ENCODE assay signal across 1 cellular context in genomic region chr2:78541088-78541450, GRCh38.
A peak's percentile ranks its signal among the peaks of the same experiment; 100 is the strongest.
TF ChIP-seq lines count a peak whose summit lies in the region.

No MANE protein-coding gene starts in this region.

TF ChIP-seq in HepG2, 621 proteins besides CTCF, POLR2A, EP300 and RAD21 (continued from another document and continues in another):
- TF ChIP-seq DZIP1 (CRISPR knock-in tag; IDR thresholded peaks at IDR 0.05) (no peak), ZNF878 (CRISPR knock-in tag; IDR thresholded peaks at IDR 0.05) (no peak), FOXO4 (CRISPR knock-in tag; conservative IDR thresholded peaks at IDR 0.05) (peak; percentile 94), RNF2 (conservative IDR thresholded peaks at IDR 0.05; ENCODE audit: low read depth) (no peak), ZSCAN31 (CRISPR knock-in tag; IDR thresholded peaks at IDR 0.05; ENCODE audit: low read depth) (no peak), ZNF101 (CRISPR knock-in tag; IDR thresholded peaks at IDR 0.05; ENCODE audit: borderline replicate concordance, low read depth) (no peak), SP1 (IDR thresholded peaks at IDR 0.05) (no peak), SP1 (CRISPR knock-in tag; IDR thresholded peaks at IDR 0.05) (no peak), ETV5 (CRISPR knock-in tag; IDR thresholded peaks at IDR 0.05; ENCODE audit: borderline replicate concordance) (no peak), ARID5B (CRISPR knock-in tag; IDR thresholded peaks at IDR 0.05) (no peak), CEBPB (IDR thresholded peaks at IDR 0.05; ENCODE audit: borderline replicate concordance, low read depth, low read length) (no peak), ZNF816 (CRISPR knock-in tag; IDR thresholded peaks at IDR 0.05; ENCODE audit: borderline replicate concordance) (peak; percentile 86), MEIS2 (CRISPR knock-in tag; IDR thresholded peaks at IDR 0.05) (0 out of 2 replicates have a peak, but pooled peaks have one; percentile 3), MEIS1 (CRISPR knock-in tag; IDR thresholded peaks at IDR 0.05; ENCODE audit: borderline replicate concordance) (no peak), RORA (CRISPR knock-in tag; IDR thresholded peaks at IDR 0.05) (no peak), SMARCC2 (IDR thresholded peaks at IDR 0.05) (no peak), KAT8 (CRISPR knock-in tag; IDR thresholded peaks at IDR 0.05) (no peak), ZSCAN30 (CRISPR knock-in tag; IDR thresholded peaks at IDR 0.05) (no peak), NONO (IDR thresholded peaks at IDR 0.05) (no peak), NONO (CRISPR knock-in tag; conservative IDR thresholded peaks at IDR 0.05) (no peak), ATF1 (CRISPR knock-in tag; IDR thresholded peaks at IDR 0.05) (no peak), ZNF570 (CRISPR knock-in tag; IDR thresholded peaks at IDR 0.05; ENCODE audit: borderline replicate concordance) (no peak), RARA (CRISPR knock-in tag; IDR thresholded peaks at IDR 0.05) (no peak), ZFP36L1 (CRISPR knock-in tag; IDR thresholded peaks at IDR 0.05) (no peak), ZFP37 (CRISPR knock-in tag; IDR thresholded peaks at IDR 0.05; ENCODE audit: borderline replicate concordance) (no peak), ATF5 (CRISPR knock-in tag; IDR thresholded peaks at IDR 0.05; ENCODE audit: low read depth) (no peak), ZNF746 (CRISPR knock-in tag; IDR thresholded peaks at IDR 0.05) (no peak), ZNF17 (CRISPR knock-in tag; IDR thresholded peaks at IDR 0.05) (no peak), ZNF224 (CRISPR knock-in tag; IDR thresholded peaks at IDR 0.05) (no peak), GLI4 (CRISPR knock-in tag; IDR thresholded peaks at IDR 0.05; ENCODE audit: borderline replicate concordance) (no peak), RBM39 (IDR thresholded peaks at IDR 0.05; ENCODE audit: low read depth, low read length, poor library complexity, severe bottlenecking) (no peak), ZNF503 (CRISPR knock-in tag; IDR thresholded peaks at IDR 0.05) (no peak), ZNF780A (CRISPR knock-in tag; IDR thresholded peaks at IDR 0.05) (no peak), ZNF44 (CRISPR knock-in tag; IDR thresholded peaks at IDR 0.05) (no peak), ZNF530 (CRISPR knock-in tag; IDR thresholded peaks at IDR 0.05; ENCODE audit: low read depth) (no peak), ZNF576 (CRISPR knock-in tag; IDR thresholded peaks at IDR 0.05) (no peak), ARID2 (CRISPR knock-in tag; IDR thresholded peaks at IDR 0.05; ENCODE audit: borderline replicate concordance) (no peak), ATM (IDR thresholded peaks at IDR 0.05; ENCODE audit: borderline replicate concordance) (no peak), AGO1 (IDR thresholded peaks at IDR 0.05; ENCODE audit: low read depth, low read length, poor library complexity, severe bottlenecking) (no peak), ZNF18 (CRISPR knock-in tag; IDR thresholded peaks at IDR 0.05; ENCODE audit: insufficient replicate concordance) (peak; percentile 1), DRAP1 (CRISPR knock-in tag; IDR thresholded peaks at IDR 0.05) (no peak), CREM (IDR thresholded peaks at IDR 0.05) (0 out of 2 replicates have a peak, but pooled peaks have one; percentile 0), CREM (CRISPR knock-in tag; IDR thresholded peaks at IDR 0.05) (no peak), MNT (IDR thresholded peaks at IDR 0.05) (no peak), ZNF142 (CRISPR knock-in tag; IDR thresholded peaks at IDR 0.05) (0 out of 2 replicates have a peak, but pooled peaks have one; percentile 4), ZNF562 (CRISPR knock-in tag; IDR thresholded peaks at IDR 0.05; ENCODE audit: borderline replicate concordance) (no peak), ZNF564 (CRISPR knock-in tag; IDR thresholded peaks at IDR 0.05) (no peak)
